Comparison of ENCODE assay signal across 1 cellular context in the genomic region with DNA sequence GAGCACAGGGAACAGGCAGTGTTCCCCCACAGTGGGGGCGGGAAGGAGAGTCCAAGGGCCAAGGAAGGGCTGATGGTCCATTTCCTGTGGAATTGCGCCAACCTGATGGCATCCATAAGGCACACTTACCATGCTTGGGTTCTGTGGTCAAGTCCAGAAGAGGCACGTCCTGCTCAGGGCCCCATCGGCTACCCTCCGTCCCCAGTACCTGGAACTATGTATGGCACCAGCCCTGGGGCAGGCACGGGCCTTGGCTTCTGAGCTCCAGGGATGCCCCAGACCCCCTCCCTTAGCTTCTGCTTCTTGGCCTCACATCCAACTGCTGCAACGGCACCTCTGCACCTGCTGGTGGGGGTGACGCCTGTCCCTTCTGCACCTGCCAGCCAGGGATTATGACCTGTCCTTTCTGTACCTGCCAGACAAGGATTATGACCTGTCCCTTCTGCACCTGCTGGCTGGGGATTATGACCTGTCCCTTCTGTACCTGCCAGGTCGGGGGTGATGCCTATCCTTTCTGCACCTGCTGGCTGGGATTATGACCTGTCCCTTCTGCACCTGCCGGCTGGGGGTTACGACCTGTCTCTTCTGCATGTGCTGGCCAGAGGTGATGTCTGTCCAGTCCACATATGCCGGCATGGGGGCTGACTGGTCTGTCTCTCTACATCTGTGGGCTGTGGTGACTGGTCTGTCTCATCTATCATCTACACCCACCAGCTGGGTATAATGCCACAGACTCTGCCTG.
TF ChIP-seq lines count a peak whose summit lies in the region.

No MANE protein-coding gene starts in this region.

TF ChIP-seq in HCT116, 20 proteins besides CTCF, POLR2A, EP300 and RAD21 (continued from another document):
- no peak for TF ChIP-seq REST (IDR thresholded peaks at IDR 0.05; ENCODE audit: low read depth)
- TF ChIP-seq CBX3 (IDR thresholded peaks at IDR 0.05; ENCODE audit: low read depth) = no peak
- TF ChIP-seq ZFX (IDR thresholded peaks at IDR 0.05) = no peak
- TF ChIP-seq SRF (IDR thresholded peaks at IDR 0.05; ENCODE audit: low read depth) = no peak
- TF ChIP-seq EGR1 (IDR thresholded peaks at IDR 0.05; ENCODE audit: low read depth) = no peak
- no peak for TF ChIP-seq FOSL1 (IDR thresholded peaks at IDR 0.05; ENCODE audit: low read depth)
- no peak for TF ChIP-seq POLR2AphosphoS5 (IDR thresholded peaks at IDR 0.05; ENCODE audit: low read depth, low read length)
- no peak for TF ChIP-seq SIN3A (IDR thresholded peaks at IDR 0.05; ENCODE audit: low read depth)
- no peak for TF ChIP-seq TCF7L2 (IDR thresholded peaks at IDR 0.05; ENCODE audit: borderline replicate concordance, extremely low read depth, insufficient read depth, insufficient read length)
- no peak for TF ChIP-seq EZH2phosphoT487 (IDR thresholded peaks at IDR 0.05; ENCODE audit: borderline replicate concordance)
- no peak for TF ChIP-seq CEBPB (IDR thresholded peaks at IDR 0.05; ENCODE audit: low read depth)
- TF ChIP-seq SP1 (IDR thresholded peaks at IDR 0.05; ENCODE audit: low read depth) = no peak
- no peak for TF ChIP-seq MAX (IDR thresholded peaks at IDR 0.05)
